In the genomic region with DNA sequence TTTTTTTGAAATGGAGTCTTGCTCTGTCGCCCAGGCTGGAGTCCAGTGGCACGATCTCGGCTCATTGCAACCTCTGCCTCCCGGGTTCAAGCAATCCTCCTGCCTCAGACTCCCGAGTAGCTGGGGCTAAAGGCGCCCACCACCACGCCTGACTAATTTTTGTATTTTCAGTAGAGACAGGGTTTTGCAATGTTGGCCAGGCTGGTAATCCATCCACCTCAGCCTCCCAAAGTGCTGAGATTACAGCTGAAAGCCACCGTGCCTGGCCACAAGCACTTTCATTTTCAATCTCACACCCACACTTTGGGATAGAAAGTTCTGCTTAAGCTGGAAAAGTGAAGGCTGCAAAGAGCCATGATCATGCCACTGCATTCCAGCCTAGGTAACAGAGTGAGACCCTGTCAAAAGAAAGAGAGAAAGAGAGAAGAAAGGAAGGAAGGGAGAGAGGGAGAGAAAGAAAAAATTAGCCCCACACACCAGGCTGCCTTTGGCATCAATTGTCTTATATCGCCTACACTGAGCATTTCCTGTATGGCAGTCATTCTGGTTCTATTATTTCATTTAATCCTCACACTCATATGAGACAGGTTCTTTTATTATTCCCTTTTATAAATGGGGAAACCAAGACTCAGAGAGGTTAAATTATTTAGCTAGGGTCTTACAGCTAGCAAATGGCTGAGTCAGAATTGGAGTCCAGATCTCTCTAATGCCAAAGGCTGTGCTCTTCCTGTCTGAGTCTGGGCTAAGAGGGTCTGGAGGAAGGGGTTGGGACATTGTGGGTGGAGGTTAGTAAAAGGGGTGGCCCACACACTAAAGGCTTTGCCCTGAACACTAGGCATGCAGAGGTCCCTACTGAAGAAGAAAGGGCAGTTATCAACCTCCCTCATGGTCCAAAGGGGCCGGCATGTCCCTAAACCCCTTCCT, we compare ENCODE assay signal across 10 cellular contexts. TPM values are rescaled to one million over a fixed set of nuclear protein-coding genes. Genes with fewer than 3 reads are reported as not detected.
A peak's percentile ranks its signal among the peaks of the same experiment; 100 is the strongest.
DNase-seq lines count a peak whose midpoint lies in the region; ATAC-seq and TF ChIP-seq lines count a peak whose summit lies in the region.
"Had no signal": no experiment of that assay in that cellular context is flagged by ENCODE, and none has a peak within 500 bp of the region (broad histone marks: within the 10 kb centered on the region; RNA-seq: fewer than 3 reads in every experiment).

No MANE protein-coding gene starts in this region.

- peak overlapping the region; percentile 25 for H3K4me3 Mint-ChIP-seq in activated naive CD8-positive, alpha-beta T cell

- no CpG with 5 or more reads among the region's 10 CpGs for WGBS in trophoblast cell (ENCODE audit: extremely low coverage, insufficient coverage, insufficient read length)

- H3K79me1 ChIP-seq in trophoblast cell (ENCODE audit: low read length) = peaks cover 12% of the 10 kb centered on the region

- TF ChIP-seq POLR2A in GM18505 (IDR thresholded peaks at IDR 0.05; ENCODE audit: borderline replicate concordance, extremely low read depth, insufficient read depth, insufficient read length) = no peak

- no peak overlapping the region for H3K23ac ChIP-seq in trophoblast cell (ENCODE audit: low read length)

- no peak overlapping the region for H4K12ac ChIP-seq in trophoblast cell (ENCODE audit: low read depth, low read length)

- H3K36me3 ChIP-seq in trophoblast cell (ENCODE audit: control insufficient read depth in 1 of 2, insufficient read depth in 2 of 2, low read length in 2 of 2) (no peaks in the 10 kb centered on the region), mucosa of descending colon (ENCODE audit: low read depth) (no peaks in the 10 kb centered on the region)

- no peak overlapping the region for H3K4me3 ChIP-seq in trophoblast cell (ENCODE audit: low read depth, low read length)
- H3K4me3 ChIP-seq in mucosa of descending colon = no peak overlapping the region
- H3K4me3 ChIP-seq: psoas muscle had no signal

- no peaks in the 10 kb centered on the region for H3K79me2 ChIP-seq in trophoblast cell (ENCODE audit: control insufficient read depth, insufficient read depth, low read length, poor library complexity)

- H4K91ac ChIP-seq in trophoblast cell (ENCODE audit: low read depth, low read length) = peak overlapping the region; percentile 78

- H3K18ac ChIP-seq in trophoblast cell (ENCODE audit: low read length) = peak overlapping the region; percentile 72

- no peak for DNase-seq in trophoblast cell
- DNase-seq in AG20443 (ENCODE audit: low spot score) = no peak
- DNase-seq in SIG-M5 treated with dmso at 0.1 percent for 504 hours (lab: John Stamatoyannopoulos, UW; ENCODE audit: unreplicated experiment) = no peak
- no peak for DNase-seq in mucosa of descending colon
- no peak for DNase-seq in ureter (ENCODE audit: low spot score)
- DNase-seq: caudate nucleus, psoas muscle had no signal

- H4K8ac ChIP-seq in trophoblast cell (ENCODE audit: low read depth, low read length) = peak overlapping the region; percentile 79

- ATAC-seq in GM18505 (IDR thresholded peaks at IDR 0.05; ENCODE audit: unreplicated experiment) (peak; percentile 59), HG02678 (IDR thresholded peaks at IDR 0.05; ENCODE audit: unreplicated experiment) (peak; percentile 44), mucosa of descending colon (no peak)

- peak overlapping the region; percentile 54 for H2BK12ac ChIP-seq in trophoblast cell (ENCODE audit: low read length)

- no peak overlapping the region for H3K4me2 ChIP-seq in trophoblast cell (ENCODE audit: low read length)

- H3K27me3 ChIP-seq in trophoblast cell (ENCODE audit: insufficient read depth, low read length) = no peaks in the 10 kb centered on the region

- H2AFZ ChIP-seq in trophoblast cell (ENCODE audit: insufficient read depth, low read length, poor library complexity) = no peak overlapping the region

- H3K27ac Mint-ChIP-seq in activated naive CD8-positive, alpha-beta T cell = no peak overlapping the region

- peak overlapping the region; percentile 85 for H2BK120ac ChIP-seq in trophoblast cell (ENCODE audit: insufficient read depth, low read length, poor library complexity)

- no peaks in the 10 kb centered on the region for H3K9me3 Mint-ChIP-seq in activated naive CD8-positive, alpha-beta T cell (ENCODE audit: low read depth)

- intact Hi-C loops in mucosa of descending colon (cut with DNase I, micrococcal nuclease) = no loop called here

- no peak overlapping the region for H3K4ac ChIP-seq in trophoblast cell (ENCODE audit: low read depth, low read length)

- H3K27me3 Mint-ChIP-seq in activated naive CD8-positive, alpha-beta T cell = peaks cover 6% of the 10 kb centered on the region

- H3K4me1 ChIP-seq in trophoblast cell (ENCODE audit: control insufficient read depth in 1 of 2, insufficient read depth in 2 of 2, low read length in 2 of 2) (peaks cover 14 to 23% of the 10 kb centered on the region in 2 experiments), mucosa of descending colon (ENCODE audit: low read depth) (peaks cover 13% of the 10 kb centered on the region)
- H3K4me1 ChIP-seq: psoas muscle had no signal

- no peak overlapping the region for H3K9ac ChIP-seq in trophoblast cell (ENCODE audit: low read length)

- TF ChIP-seq CTCF in mucosa of descending colon (IDR thresholded peaks at IDR 0.05) = no peak

- H3K9me3 ChIP-seq in trophoblast cell (ENCODE audit: insufficient read depth, low read depth, low read length) (no peaks in the 10 kb centered on the region), mucosa of descending colon (no peaks in the 10 kb centered on the region)
- H3K9me3 ChIP-seq: psoas muscle had no signal

- peak overlapping the region; percentile 77 for H2AK5ac ChIP-seq in trophoblast cell (ENCODE audit: low read length)

- peak overlapping the region; percentile 26 for H2BK5ac ChIP-seq in trophoblast cell (ENCODE audit: low read depth, low read length, poor library complexity)

- H3K14ac ChIP-seq in trophoblast cell (ENCODE audit: low read length) = peak overlapping the region; percentile 77

- H3K27ac ChIP-seq in trophoblast cell (ENCODE audit: low read depth, low read length) = no peak overlapping the region
- H3K27ac ChIP-seq: psoas muscle had no signal

- H3K36me3 Mint-ChIP-seq in activated naive CD8-positive, alpha-beta T cell = no peaks in the 10 kb centered on the region

- peaks cover 4% of the 10 kb centered on the region for H3K4me1 Mint-ChIP-seq in activated naive CD8-positive, alpha-beta T cell (ENCODE audit: low read depth)

RNA-seq across cellular contexts. Expression of a gene that starts 37.9 kb away (rescaled TPM):
- polyA plus RNA-seq in trophoblast cell (2013) = 35.3 and 39.5 TPM in 2 replicates
- total RNA-seq in mucosa of descending colon = 10 to 100 TPM; 79.3 to 88.8 (median 80.7) TPM
- 60.4 TPM for total RNA-seq in ureter
